In genomic region chr2:219619235-219619634, GRCh38 we compare ENCODE assay signal across 20 cellular contexts. TPM values are rescaled to one million over a fixed set of nuclear protein-coding genes. Genes with fewer than 3 reads are reported as not detected.
DNase-seq lines count a peak whose midpoint lies in the region; ATAC-seq and TF ChIP-seq lines count a peak whose summit lies in the region.
"Had no signal": no experiment of that assay in that cellular context is flagged by ENCODE, and none has a peak within 500 bp of the region (broad histone marks: within the 10 kb centered on the region; RNA-seq: fewer than 3 reads in every experiment).

No MANE protein-coding gene starts in this region.

- no peak overlapping the region for H2BK120ac ChIP-seq in IMR-90 (ENCODE audit: low read depth, low read length)

- no peaks in the 10 kb centered on the region for H3K79me1 ChIP-seq in IMR-90 (ENCODE audit: low read depth in 1 of 2, low read length in 2 of 2)

- H3K4me3 Mint-ChIP-seq in nephron progenitor cell, result no peak overlapping the region
- no peak overlapping the region for H3K4me3 Mint-ChIP-seq in stimulated activated naive B cell treated with anti-CD40 and anti-IgM and Interleukin-4, amounts not matched to agents 10 μg/mL and 1 μg/mL and 100 μg/mL, for 72 hours
- H3K4me3 Mint-ChIP-seq: dendritic cell treated with granulocyte-macrophage colony-stimulating factor and Interleukin-4, amounts not matched to agents 40 ng/mL and 50 ng/mL, for 4 days; mesothelial cell of epicardium had no signal

- 0 out of 2 replicates have a peak, but pooled peaks have one; percentile 5 for TF ChIP-seq RAD21 in IMR-90 (IDR thresholded peaks at IDR 0.05; ENCODE audit: low read length)

- H3K36me3 ChIP-seq in BE2C, result peaks cover 5% of the 10 kb centered on the region
- peaks cover 16% of the 10 kb centered on the region; the same call in 1 of the 2 replicates for H3K36me3 ChIP-seq in IMR-90 (ENCODE audit: control insufficient read depth, insufficient read depth, low read length)
- peaks cover 7% of the 10 kb centered on the region for H3K36me3 ChIP-seq in brain microvascular endothelial cell (replicated peaks)

- no peak overlapping the region for H2BK20ac ChIP-seq in IMR-90 (ENCODE audit: low read depth, low read length)

- no peak overlapping the region for H3K23ac ChIP-seq in IMR-90 (ENCODE audit: low read depth, low read length)

- DNase-seq in BE2C (no peak), IMR-90 (no peak), brain microvascular endothelial cell (no peak), nephron progenitor cell (no peak), occipital lobe (lab: John Stamatoyannopoulos, UW) (no peak)
- DNase-seq in stimulated activated naive B cell treated with anti-CD40 and anti-IgM and Interleukin-4, amounts not matched to agents 10 μg/mL and 1 μg/mL and 100 μg/mL, for 72 hours, result no peak
- DNase-seq: foreskin fibroblast, GM23248, Kasumi-1, NCI-H1092, NCI-H2081 treated with DMSO at 0.1 percent for 48 hours, NCI-H524 treated with DMSO at 0.1 percent for 48 hours, retina had no signal

- no peak overlapping the region for H3K4me2 ChIP-seq in IMR-90 (ENCODE audit: low read depth, low read length)

- intact Hi-C loops in IMR-90 (cut with micrococcal nuclease), result no loop called here

- dilution Hi-C loops in IMR-90 (cut with HindIII; ENCODE audit: low sequenced_read_pairs, unreplicated experiment), result no loop called here

- no peak overlapping the region for H2BK15ac ChIP-seq in IMR-90 (ENCODE audit: low read depth, low read length)

- no peak overlapping the region for H3K4ac ChIP-seq in IMR-90 (ENCODE audit: low read depth, low read length)

- CTCF ChIA-PET in IMR-90 (lab: Yijun Ruan, JAX), result interaction anchor here (0.7 kb wide), 1 partner anchor 81 kb away, joined by 4 read pairs; no protein-coding TSS in a partner anchor

- H4K8ac ChIP-seq in IMR-90 (ENCODE audit: low read depth in 2 of 2, low read length in 2 of 2), result no peak overlapping the region

- peak overlapping the region; percentile 41 for H3K27ac Mint-ChIP-seq in nephron progenitor cell
- no peak overlapping the region for H3K27ac Mint-ChIP-seq in stimulated activated naive B cell treated with anti-CD40 and anti-IgM and Interleukin-4, amounts not matched to agents 10 μg/mL and 1 μg/mL and 100 μg/mL, for 72 hours
- H3K27ac Mint-ChIP-seq: activated naive CD4-positive, alpha-beta T cell treated with anti-CD3 and anti-CD28 coated beads, Interleukin-2, amount 50 U/mL, for 72 hours; dendritic cell treated with granulocyte-macrophage colony-stimulating factor and Interleukin-4, amounts not matched to agents 40 ng/mL and 50 ng/mL, for 4 days; mesothelial cell of epicardium had no signal

- no peak overlapping the region for H3K56ac ChIP-seq in IMR-90 (ENCODE audit: extremely low read depth, insufficient read depth, low read length)

- peaks cover 37% of the 10 kb centered on the region for H3K27me3 Mint-ChIP-seq in nephron progenitor cell (ENCODE audit: low read depth, poor library complexity)
- peaks cover 13 to 25% of the 10 kb centered on the region in 2 donors for H3K27me3 Mint-ChIP-seq in stimulated activated naive B cell treated with anti-CD40 and anti-IgM and Interleukin-4, amounts not matched to agents 10 μg/mL and 1 μg/mL and 100 μg/mL, for 72 hours

- H3K9me3 Mint-ChIP-seq in nephron progenitor cell, result no peaks in the 10 kb centered on the region
- no peaks in the 10 kb centered on the region for H3K9me3 Mint-ChIP-seq in stimulated activated naive B cell treated with anti-CD40 and anti-IgM and Interleukin-4, amounts not matched to agents 10 μg/mL and 1 μg/mL and 100 μg/mL, for 72 hours
- H3K9me3 Mint-ChIP-seq: activated naive CD4-positive, alpha-beta T cell treated with anti-CD3 and anti-CD28 coated beads, Interleukin-2, amount 50 U/mL, for 72 hours; dendritic cell treated with granulocyte-macrophage colony-stimulating factor and Interleukin-4, amounts not matched to agents 40 ng/mL and 50 ng/mL, for 4 days; mesothelial cell of epicardium had no signal

- no peak overlapping the region for H4K5ac ChIP-seq in IMR-90 (ENCODE audit: low read depth, low read length)

- H3K27me3 ChIP-seq in BE2C (no peaks in the 10 kb centered on the region), IMR-90 (ENCODE audit: control insufficient read depth, insufficient read depth, low read length) (peaks cover 20% of the 10 kb centered on the region), brain microvascular endothelial cell (replicated peaks) (no peaks in the 10 kb centered on the region)

- no peak overlapping the region for H2AFZ ChIP-seq in IMR-90 (replicated peaks; ENCODE audit: low read length, poor library complexity)
- H2AFZ ChIP-seq: GM23248 had no signal

- H4K91ac ChIP-seq in IMR-90 (ENCODE audit: insufficient read depth, low read depth, low read length), result no peak overlapping the region

- in situ Hi-C loops in IMR-90 (cut with MboI; ENCODE audit: low sequenced_read_pairs), result no loop called here
- in situ Hi-C loops in brain microvascular endothelial cell (cut with HindIII; ENCODE audit: low pct_ligation_motif_present, low sequenced_read_pairs), result no loop called here

- TF ChIP-seq CTCF in BE2C (IDR thresholded peaks at IDR 0.05; ENCODE audit: low read depth, low read length) (peak; percentile 33), IMR-90 (conservative IDR thresholded peaks at IDR 0.05; ENCODE audit: low read depth, low read length) (no peak; the same call in 1 of the 2 replicates), brain microvascular endothelial cell (IDR thresholded peaks at IDR 0.05; ENCODE audit: low read depth, low read length, missing control alignments) (peak; percentile 17), nephron progenitor cell (IDR thresholded peaks at IDR 0.05) (peak; percentile 21)

- no CpG with 5 or more reads among the region's 4 CpGs for WGBS in IMR-90 (ENCODE audit: extremely low coverage in 2 of 2, insufficient read length in 1 of 2), 2 experiments

- H3K9me3 ChIP-seq in BE2C (no peaks in the 10 kb centered on the region), IMR-90 (ENCODE audit: control insufficient read depth, insufficient read depth, low read length) (no peaks in the 10 kb centered on the region)

- no peak for TF ChIP-seq POLR2A in IMR-90 (IDR thresholded peaks at IDR 0.05; ENCODE audit: low read depth, low read length)

- no peak overlapping the region for H3K27ac ChIP-seq in IMR-90 (ENCODE audit: insufficient read depth, low read length)
- H3K27ac ChIP-seq in brain microvascular endothelial cell, result no peak overlapping the region
- H3K27ac ChIP-seq: GM23248 had no signal

- peaks cover 18% of the 10 kb centered on the region for H3K4me1 Mint-ChIP-seq in nephron progenitor cell
- no peaks in the 10 kb centered on the region for H3K4me1 Mint-ChIP-seq in stimulated activated naive B cell treated with anti-CD40 and anti-IgM and Interleukin-4, amounts not matched to agents 10 μg/mL and 1 μg/mL and 100 μg/mL, for 72 hours
- H3K4me1 Mint-ChIP-seq: mesothelial cell of epicardium had no signal

- H3K4me3 ChIP-seq in BE2C (ENCODE audit: low read depth, low read length), result no peak overlapping the region
- H3K4me3 ChIP-seq in IMR-90 (ENCODE audit: insufficient read depth, low read depth, low read length), result no peak overlapping the region
- H3K4me3 ChIP-seq in brain microvascular endothelial cell (ENCODE audit: low read depth, low read length), result no peak overlapping the region
- H3K4me3 ChIP-seq: GM23248 had no signal

- POLR2A ChIA-PET in IMR-90 (lab: Charles Lee; ENCODE audit: unreplicated experiment), result no interaction called here

- no peak overlapping the region for H2BK5ac ChIP-seq in IMR-90 (ENCODE audit: low read depth, low read length, poor library complexity, severe bottlenecking)

- no peak overlapping the region for H3K14ac ChIP-seq in IMR-90 (replicated peaks; ENCODE audit: low read depth, low read length)

- no peak overlapping the region for H2AK9ac ChIP-seq in IMR-90 (replicated peaks; ENCODE audit: low read depth, low read length, poor library complexity)

- ATAC-seq in IMR-90 (ENCODE audit: low read depth) (no peak), GM21515 (IDR thresholded peaks at IDR 0.05; ENCODE audit: unreplicated experiment) (no peak)
- no peak for ATAC-seq in stimulated activated naive B cell treated with anti-CD40 and anti-IgM and Interleukin-4, amounts not matched to agents 10 μg/mL and 1 μg/mL and 100 μg/mL, for 72 hours (replicated peaks)
- ATAC-seq: activated naive CD4-positive, alpha-beta T cell treated with anti-CD3 and anti-CD28 coated beads, Interleukin-2, amount 50 U/mL, for 72 hours had no signal

- H4K20me1 ChIP-seq in IMR-90 (ENCODE audit: insufficient read depth, low read length), result no peaks in the 10 kb centered on the region

- BruUV-seq in IMR-90 (replicated peaks; lab: Mats Ljungman, UMichigan), result no TSS peak

- H3K18ac ChIP-seq in IMR-90 (ENCODE audit: low read depth, low read length), result no peak overlapping the region

- H2AK5ac ChIP-seq in IMR-90 (ENCODE audit: low read depth, low read length), result no peak overlapping the region

- H3K9ac ChIP-seq in IMR-90 (ENCODE audit: low read depth, low read length), result no peak overlapping the region
- H3K9ac ChIP-seq: GM23248 had no signal

- no peaks in the 10 kb centered on the region for H3K36me3 Mint-ChIP-seq in nephron progenitor cell (ENCODE audit: low read depth)
- peaks cover 20 to 24% of the 10 kb centered on the region in 2 donors for H3K36me3 Mint-ChIP-seq in stimulated activated naive B cell treated with anti-CD40 and anti-IgM and Interleukin-4, amounts not matched to agents 10 μg/mL and 1 μg/mL and 100 μg/mL, for 72 hours
- H3K36me3 Mint-ChIP-seq: activated naive CD4-positive, alpha-beta T cell treated with anti-CD3 and anti-CD28 coated beads, Interleukin-2, amount 50 U/mL, for 72 hours had no signal

- H3K4me1 ChIP-seq in BE2C (no peaks in the 10 kb centered on the region), IMR-90 (ENCODE audit: control insufficient read depth, insufficient read depth, low read length) (no peaks in the 10 kb centered on the region)

- H3K9me1 ChIP-seq in IMR-90 (ENCODE audit: insufficient read depth, low read length), result no peaks in the 10 kb centered on the region

RNA-seq across cellular contexts. Expression of gene SLC4A3, which starts 8.2 kb away (rescaled TPM):
- 28.9 TPM for polyA plus RNA-seq in BE2C (2012; ENCODE audit: insufficient read depth, insufficient read length, low read depth)
- total RNA-seq in IMR-90 (2012; rRNA removed), result 0.90 and 1.1 TPM in 2 replicates
- polyA plus RNA-seq in IMR-90 (2012; rRNA removed), result 6.1 and 6.9 TPM in 2 replicates
- polyA plus RNA-seq in IMR-90 (2012; cell fraction: cytosol; rRNA removed), result 3.8 and 5.4 TPM in 2 replicates
- polyA plus RNA-seq in IMR-90 (2012; cell fraction: nucleus; rRNA removed; ENCODE audit: low replicate concordance), result 24.0 and 53.1 TPM in 2 replicates
- total RNA-seq in occipital lobe, result 32.1 TPM
- total RNA-seq: activated naive CD4-positive, alpha-beta T cell treated with anti-CD3 and anti-CD28 coated beads, Interleukin-2, amount 50 U/mL, for 72 hours had no signal

RNA-seq across cellular contexts. Expression of gene STK11IP, which starts 21.6 kb away (rescaled TPM):
- polyA plus RNA-seq in BE2C (2012; ENCODE audit: insufficient read depth, insufficient read length, low read depth), result 72.5 TPM
- 6.7 and 19.7 TPM in 2 replicates for total RNA-seq in IMR-90 (2012; rRNA removed)
- 14.5 and 22.4 TPM in 2 replicates for polyA plus RNA-seq in IMR-90 (2012; rRNA removed)
- polyA plus RNA-seq in IMR-90 (2012; cell fraction: cytosol; rRNA removed), result 6.4 and 7.1 TPM in 2 replicates
- 83.5 and 203 TPM in 2 replicates for polyA plus RNA-seq in IMR-90 (2012; cell fraction: nucleus; rRNA removed; ENCODE audit: low replicate concordance)
- 14.7 TPM for total RNA-seq in occipital lobe

RNA-seq across cellular contexts. Expression of gene INHA, which starts 47.1 kb away (rescaled TPM):
- 7.7 TPM for polyA plus RNA-seq in BE2C (2012; ENCODE audit: insufficient read depth, insufficient read length, low read depth)
- total RNA-seq in IMR-90 (2012; rRNA removed), result not detected in 2 replicates
- polyA plus RNA-seq in IMR-90 (2012; rRNA removed), result 0.80 and 0.96 TPM in 2 replicates
- polyA plus RNA-seq in IMR-90 (2012; cell fraction: cytosol; rRNA removed), result 0.16 and 0.26 TPM in 2 replicates
- polyA plus RNA-seq in IMR-90 (2012; cell fraction: nucleus; rRNA removed; ENCODE audit: low replicate concordance), result 5.6 and 14.6 TPM in 2 replicates
- total RNA-seq in occipital lobe, result not detected
- total RNA-seq: activated CD8-positive, alpha-beta memory T cell treated with anti-CD3 and anti-CD28 coated beads for 36 hours; endothelial cell of umbilical vein; HT1080 had no signal

RNA-seq across cellular contexts. Expression of gene OBSL1, which starts 47.9 kb away (rescaled TPM):
- polyA plus RNA-seq in BE2C (2012; ENCODE audit: insufficient read depth, insufficient read length, low read depth), result 340 TPM
- total RNA-seq in IMR-90 (2012; rRNA removed) (21.4 and 21.5 TPM in 2 replicates), occipital lobe (39.9 TPM)
- polyA plus RNA-seq in IMR-90 (2012; rRNA removed), result 51.2 and 51.8 TPM in 2 replicates
- polyA plus RNA-seq in IMR-90 (2012; cell fraction: cytosol; rRNA removed), result 55.5 and 61.7 TPM in 2 replicates
- 203 and 301 TPM in 2 replicates for polyA plus RNA-seq in IMR-90 (2012; cell fraction: nucleus; rRNA removed; ENCODE audit: low replicate concordance)

Comparison
In these comparisons a context has a peak if more than half of its experiments do, and no peak if none do; other contexts are left out.
1. RNA of gene SLC4A3, which starts 8.2 kb away (total RNA-seq): 32.1 TPM in occipital lobe (single experiment); 0.90 to 1.1 TPM in IMR-90; every median in the first group is over 10 times any median in the second.